ENCODE assay signal across 10 cellular contexts in genomic region chr18:12701161-12701560, GRCh38. TPM values are rescaled to one million over a fixed set of nuclear protein-coding genes. Genes with fewer than 3 reads are reported as not detected.
DNase-seq lines count a peak whose midpoint lies in the region; TF ChIP-seq lines count a peak whose summit lies in the region.
"Had no signal": no experiment of that assay in that cellular context is flagged by ENCODE, and none has a peak within 500 bp of the region (broad histone marks: within the 10 kb centered on the region; RNA-seq: fewer than 3 reads in every experiment).

No MANE protein-coding gene starts in this region.

- no peaks in the 10 kb centered on the region for H3K9me3 ChIP-seq in spleen

- intact Hi-C loops in spleen (cut with DNase I; ENCODE audit: low total_unique reads), result no loop called here

- H3K27ac ChIP-seq in VCaP, result peak overlapping the region; percentile 98
- peak overlapping the region in 2 of 8 donors; percentile 98 to 99 for H3K27ac ChIP-seq in spleen

- H3K4me3 ChIP-seq in HFF-Myc (replicated peaks; ENCODE audit: low read depth, low read length), result peak overlapping the region; percentile 93
- H3K4me3 ChIP-seq in fibroblast of the aortic adventitia (ENCODE audit: low read depth, low read length), result peak overlapping the region; percentile 89
- H3K4me3 ChIP-seq in spleen, result peak overlapping the region in 5 of 8 donors; percentile 72 to 93 (median 85)

- H3K4me1 ChIP-seq in spleen, result peaks cover 17 to 58% (median 45%) of the 10 kb centered on the region in 6 donors

- in situ Hi-C loops in ACHN (cut with HindIII; ENCODE audit: low pct_ligation_motif_present, low pct_unique_long_range_greater_than_20kb, low sequenced_read_pairs), result no loop called here

- H3K36me3 ChIP-seq in spleen, result peaks cover 0 to 38% (median 10%) of the 10 kb centered on the region in 6 donors

- TF ChIP-seq CTCF in HFF-Myc (IDR thresholded peaks at IDR 0.05; ENCODE audit: low read depth, low read length, missing control alignments), result no peak
- no peak for TF ChIP-seq CTCF in VCaP (conservative IDR thresholded peaks at IDR 0.05)
- TF ChIP-seq CTCF in fibroblast of the aortic adventitia (IDR thresholded peaks at IDR 0.05; ENCODE audit: insufficient read depth, low read length), result no peak
- TF ChIP-seq CTCF in spleen (IDR thresholded peaks at IDR 0.05 in 8 of 11, conservative IDR thresholded peaks at IDR 0.05 in 3 of 11), result no peak

- 81 to 88% (median 84%) methylated on average over 3 of the region's 3 CpGs for WGBS in spleen, 5 donors

- no peak for TF ChIP-seq POLR2A in spleen (IDR thresholded peaks at IDR 0.05)

- no peaks in the 10 kb centered on the region for H3K27me3 ChIP-seq in spleen (replicated peaks in 1 of 7)

- DNase-seq in HFF-Myc (ENCODE audit: extremely low read depth, low read depth) (no peak), fibroblast of the aortic adventitia (ENCODE audit: low read depth) (no peak), spleen (no peak), NCI-H2196 treated with DMSO at 0.1 percent for 48 hours (lab: John Stamatoyannopoulos, UW; ENCODE audit: unreplicated experiment) (no peak), ACHN (no peak), NCI-H226 (no peak), GDM1 (lab: John Stamatoyannopoulos, UW) (no peak)
- DNase-seq: NCI-H2081, occipital lobe had no signal

RNA-seq across cellular contexts. Expression of gene CEP76, which starts 1.4 kb away (rescaled TPM):
- 10.3 and 36.3 TPM in 2 replicates for total RNA-seq in fibroblast of the aortic adventitia (ENCODE audit: low replicate concordance)
- total RNA-seq in spleen, result 10 to 100 TPM in 2 of 7 donors, 1 to 10 TPM in 5; 5.1 to 21.2 (median 7.2) TPM
- 1 to 10 TPM; 1.5 to 3.1 (median 2.3) TPM for polyA plus RNA-seq in spleen

RNA-seq across cellular contexts. Expression of gene PSMG2, which starts 1.7 kb away (rescaled TPM):
- 58.0 and 126 TPM in 2 replicates for total RNA-seq in fibroblast of the aortic adventitia (ENCODE audit: low replicate concordance)
- 10 to 100 TPM; 50.0 to 89.1 (median 66.0) TPM for total RNA-seq in spleen
- polyA plus RNA-seq in spleen, result 10 to 100 TPM; 75.6 to 98.6 (median 86.5) TPM

RNA-seq across cellular contexts. Expression of gene SPIRE1, which starts 43.3 kb away (rescaled TPM):
- total RNA-seq in fibroblast of the aortic adventitia (ENCODE audit: low replicate concordance) (27.7 and 43.4 TPM in 2 replicates), spleen (10 to 100 TPM in 6 of 7 donors, 1 to 10 TPM in 1; 9.2 to 19.4 (median 13.7) TPM)
- 1 to 10 TPM; 1.4 to 2.9 (median 1.6) TPM for polyA plus RNA-seq in spleen
